ENCODE assay signal across 8 cellular contexts in genomic region chr7:130363156-130363847, GRCh38. TPM values are rescaled to one million over a fixed set of nuclear protein-coding genes. Genes with fewer than 3 reads are reported as not detected.
A peak's percentile ranks its signal among the peaks of the same experiment; 100 is the strongest.
DNase-seq lines count a peak whose midpoint lies in the region; ATAC-seq and TF ChIP-seq lines count a peak whose summit lies in the region.

No MANE protein-coding gene starts in this region.

- peaks cover 0 to 4% (median 1%) of the 10 kb centered on the region in 3 donors for H3K27me3 Mint-ChIP-seq in immature natural killer cell (ENCODE audit: low read depth in 3 of 3)

- TF ChIP-seq EP300 in esophagus muscularis mucosa (IDR thresholded peaks at IDR 0.05) = no peak

- H3K27ac Mint-ChIP-seq in immature natural killer cell = no peak overlapping the region

- TF ChIP-seq CTCF in breast epithelium (IDR thresholded peaks at IDR 0.05) (no peak), retinal pigment epithelial cell (conservative IDR thresholded peaks at IDR 0.05; ENCODE audit: low read depth, low read length) (no peak), esophagus muscularis mucosa (IDR thresholded peaks at IDR 0.05) (no peak)

- no peak overlapping the region for H3K4me3 Mint-ChIP-seq in immature natural killer cell

- no peaks in the 10 kb centered on the region for H3K4me1 Mint-ChIP-seq in immature natural killer cell

- H3K27me3 ChIP-seq in breast epithelium (no peaks in the 10 kb centered on the region), esophagus muscularis mucosa (no peaks in the 10 kb centered on the region)

- H3K36me3 Mint-ChIP-seq in immature natural killer cell = peaks cover 0 to 4% (median 4%) of the 10 kb centered on the region in 3 donors

- no peaks in the 10 kb centered on the region for H3K36me3 ChIP-seq in breast epithelium
- H3K36me3 ChIP-seq in esophagus muscularis mucosa = no peaks in the 10 kb centered on the region

- H3K4me1 ChIP-seq in breast epithelium (no peaks in the 10 kb centered on the region), esophagus muscularis mucosa (peaks cover 0 to 6% (median 0%) of the 10 kb centered on the region in 4 donors)

- WGBS in esophagus muscularis mucosa = 85% methylated on average over 8 of the region's 8 CpGs

- no peaks in the 10 kb centered on the region for H3K9me3 Mint-ChIP-seq in immature natural killer cell

- peak; percentile 41 for ATAC-seq in HG03432 (IDR thresholded peaks at IDR 0.05; ENCODE audit: unreplicated experiment)
- ATAC-seq in HG03521 (IDR thresholded peaks at IDR 0.05; ENCODE audit: unreplicated experiment) = no peak

- intact Hi-C loops in breast epithelium (cut with DNase I; ENCODE audit: low total_unique reads) (no loop called here), esophagus muscularis mucosa (cut with DNase I) (no loop called here)

- peak overlapping the region; percentile 35 to 56 for H3K27ac ChIP-seq in breast epithelium
- no peak overlapping the region for H3K27ac ChIP-seq in esophagus muscularis mucosa (replicated peaks in 1 of 4)

- peaks cover 0 to 5% of the 10 kb centered on the region in 2 donors for H3K9me3 ChIP-seq in breast epithelium
- peaks cover 0 to 11% (median 4%) of the 10 kb centered on the region in 4 donors for H3K9me3 ChIP-seq in esophagus muscularis mucosa

- no peak overlapping the region for H3K4me3 ChIP-seq in breast epithelium
- H3K4me3 ChIP-seq in retinal pigment epithelial cell (ENCODE audit: low read length) = no peak overlapping the region
- H3K4me3 ChIP-seq in esophagus muscularis mucosa = no peak overlapping the region

- TF ChIP-seq POLR2A in breast epithelium (IDR thresholded peaks at IDR 0.05) (no peak), esophagus muscularis mucosa (IDR thresholded peaks at IDR 0.05; ENCODE audit: low read depth) (no peak)

- DNase-seq in EL (peak; percentile 98), breast epithelium (ENCODE audit: low spot score in 2 of 2) (peak; percentile 56 to 60), retinal pigment epithelial cell (ENCODE audit: low read depth) (peak; percentile 95), immature natural killer cell (no peak), NCI-H748 treated with DMSO at 0.1 percent for 48 hours (lab: John Stamatoyannopoulos, UW) (no peak), esophagus muscularis mucosa (ENCODE audit: extremely low spot score) (no peak)

RNA-seq across cellular contexts. Expression of gene CPA1, which starts 17.0 kb away (rescaled TPM):
- under 1 TPM in 2 of 3 donors, not detected in 1; 0.73 to 0.96 TPM for total RNA-seq in breast epithelium
- not detected for polyA plus RNA-seq in immature natural killer cell
- not detected for total RNA-seq in esophagus muscularis mucosa

RNA-seq across cellular contexts. Expression of gene CPA5, which starts 18.7 kb away (rescaled TPM):
- total RNA-seq in breast epithelium (not detected), esophagus muscularis mucosa (not detected)
- polyA plus RNA-seq in immature natural killer cell = not detected

Comparison
In these comparisons a context has a peak if more than half of its experiments do, and no peak if none do; other contexts are left out.
1. DNase-seq: peak in EL (single experiment), breast epithelium (2 of 2) and retinal pigment epithelial cell (single experiment); none in immature natural killer cell (0 of 3), NCI-H748 treated with DMSO at 0.1 percent for 48 hours (single experiment) and esophagus muscularis mucosa (single experiment).
2. H3K27ac ChIP-seq: peak in breast epithelium (2 of 2); none in esophagus muscularis mucosa (0 of 4).